In the genomic region with DNA sequence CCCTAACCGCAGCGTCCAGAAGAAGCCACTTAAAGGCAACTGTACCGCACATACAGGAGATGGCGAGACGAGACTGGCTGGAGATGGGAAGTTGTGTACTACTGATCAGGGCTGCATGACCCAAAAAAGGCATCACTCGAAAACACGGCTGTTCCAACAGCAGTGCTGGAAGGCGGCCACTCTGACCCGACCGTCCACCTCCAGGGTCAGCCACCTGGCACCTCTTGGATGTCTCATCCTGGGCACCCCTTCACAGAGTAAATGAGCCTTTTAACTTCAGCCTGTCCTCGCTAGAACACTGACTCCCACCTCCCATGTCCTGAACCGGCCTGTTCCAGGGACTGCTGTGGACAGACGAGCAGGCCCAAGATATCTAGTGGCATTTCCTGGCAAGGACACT, we compare ENCODE assay signal across 18 cellular contexts.
"Had no signal": no experiment of that assay in that cellular context is flagged by ENCODE, and none has a peak within 500 bp of the region (broad histone marks: within the 10 kb centered on the region; RNA-seq: fewer than 3 reads in every experiment).

No MANE protein-coding gene starts in this region.

- H3K27ac Mint-ChIP-seq: endodermal cell, memory B cell, mesothelial cell of epicardium, natural killer cell had no signal

- H3K27ac ChIP-seq: coronary artery, heart right ventricle, left lung, lower lobe of right lung, tibial artery, upper lobe of left lung, vagina had no signal

- H3K36me3 ChIP-seq: left lung, lower lobe of right lung, right atrium auricular region, upper lobe of left lung, vagina had no signal

- H3K9me3 ChIP-seq: heart right ventricle, left lung, lower lobe of right lung, right atrium auricular region, tibial artery, upper lobe of left lung, vagina had no signal

- H3K4me3 Mint-ChIP-seq: endodermal cell, memory B cell, mesothelial cell of epicardium, natural killer cell had no signal

- H3K4me3 ChIP-seq: coronary artery, heart right ventricle, left lung, lower lobe of right lung, right atrium auricular region, tibial artery, upper lobe of left lung, vagina had no signal

- H3K36me3 Mint-ChIP-seq: memory B cell, mesothelial cell of epicardium, natural killer cell had no signal

- H3K9me3 Mint-ChIP-seq: endodermal cell, memory B cell, mesothelial cell of epicardium, natural killer cell had no signal

- H3K27me3 ChIP-seq: heart right ventricle, left lung, right atrium auricular region, tibial artery, upper lobe of left lung, vagina had no signal

- DNase-seq: effector CD4-positive, alpha-beta T cell; endodermal cell; heart right ventricle; hypothalamus; islet precursor cell; left lung; lower lobe of right lung; natural killer cell; small intestine; stimulated activated CD4-positive, alpha-beta T cell treated with anti-CD3 and anti-CD28 coated beads, Interleukin-2, amount 100 ng/mL, for 48 hours; stimulated activated naive CD4-positive, alpha-beta T cell treated with Interleukin-2 at 50 U/mL for 16 hours; upper lobe of left lung had no signal
